ENCODE assay signal across 14 cellular contexts in genomic region chr4:40842318-40842717, GRCh38.
DNase-seq lines count a peak whose midpoint lies in the region; ATAC-seq, FAIRE-seq and TF ChIP-seq lines count a peak whose summit lies in the region.
"Had no signal": no experiment of that assay in that cellular context is flagged by ENCODE, and none has a peak within 500 bp of the region (broad histone marks: within the 10 kb centered on the region; RNA-seq: fewer than 3 reads in every experiment).

No MANE protein-coding gene starts in this region.

- H3K4me3 ChIP-seq in skeletal muscle tissue (ENCODE audit: low read length in 3 of 3) (peak overlapping the region; percentile 64 to 73 (median 66)), thyroid gland (replicated peaks in 1 of 3) (no peak overlapping the region)
- H3K4me3 ChIP-seq: thoracic aorta had no signal

- H3K4me1 ChIP-seq in skeletal muscle tissue (ENCODE audit: control insufficient read depth in 3 of 3, insufficient read depth in 3 of 3, low read length in 3 of 3) (peaks cover 34 to 46% (median 35%) of the 10 kb centered on the region in 3 donors), thyroid gland (peaks cover 23 to 37% of the 10 kb centered on the region in 2 donors)

- peak; percentile 72 for ATAC-seq in Right ventricle myocardium superior (ENCODE audit: poor library complexity)

- DNase-seq in DMS153 (lab: John Stamatoyannopoulos, UW) (peak; percentile 12), DMS153 treated with DMSO at 0.1 percent for 48 hours (lab: John Stamatoyannopoulos, UW; ENCODE audit: unreplicated experiment) (no peak), NCI-H748 (lab: John Stamatoyannopoulos, UW; ENCODE audit: unreplicated experiment) (peak; percentile 51), Right ventricle myocardium superior (no peak), thyroid gland (no peak), kidney tubule cell (ENCODE audit: low spot score) (no peak), urothelium cell line (ENCODE audit: low spot score) (no peak)
- DNase-seq: activated naive CD8-positive, alpha-beta T cell treated with anti-CD3 and anti-CD28 coated beads, Interleukin-2, amount 10 ng/mL, durations not matched to agents 7 days and 5 days; NCI-H1436 had no signal

- TF ChIP-seq POLR2A in thyroid gland (IDR thresholded peaks at IDR 0.05) = no peak

- H3K36me3 ChIP-seq in skeletal muscle tissue (ENCODE audit: control insufficient read depth in 3 of 3, insufficient read depth in 3 of 3, low read length in 3 of 3) (no peaks in the 10 kb centered on the region), thyroid gland (no peaks in the 10 kb centered on the region)
- H3K36me3 ChIP-seq: thoracic aorta had no signal

- intact Hi-C loops in Right ventricle myocardium superior (cut with DNase I) = no loop called here
- intact Hi-C loops in thyroid gland (cut with DNase I) = no loop called here

- H3K27ac ChIP-seq in skeletal muscle tissue (ENCODE audit: low read depth, low read length) (peak overlapping the region; percentile 91), thyroid gland (no peak overlapping the region)
- H3K27ac ChIP-seq: 22Rv1, RWPE1, thoracic aorta had no signal

- WGBS in thyroid gland, 2 donors = 77 to 78% methylated on average over 13 of the region's 13 CpGs

- H3K27me3 ChIP-seq in skeletal muscle tissue (ENCODE audit: control insufficient read depth in 3 of 3, insufficient read depth in 3 of 3, low read length in 3 of 3) (no peaks in the 10 kb centered on the region), thyroid gland (no peaks in the 10 kb centered on the region)

- TF ChIP-seq CTCF in thyroid gland (IDR thresholded peaks at IDR 0.05) = no peak

- no peaks in the 10 kb centered on the region for H3K9me3 ChIP-seq in skeletal muscle tissue (ENCODE audit: control insufficient read depth in 3 of 3, low read length in 3 of 3)
- H3K9me3 ChIP-seq in thyroid gland = no peaks in the 10 kb centered on the region
- H3K9me3 ChIP-seq: thoracic aorta had no signal

- peak overlapping the region; percentile 64 to 85 (median 82) for H3K9ac ChIP-seq in skeletal muscle tissue (ENCODE audit: low read depth in 1 of 3, low read length in 3 of 3)

- no peak for FAIRE-seq in urothelium cell line (lab: Jason Lieb, UNC)
- FAIRE-seq: TTC549 had no signal

Comparison
In these comparisons a context has a peak if more than half of its experiments do, and no peak if none do; other contexts are left out.
1. DNase-seq: peak in DMS153 (single experiment) and NCI-H748 (single experiment); none in DMS153 treated with DMSO at 0.1 percent for 48 hours (single experiment), Right ventricle myocardium superior (single experiment), thyroid gland (0 of 2), kidney tubule cell (single experiment) and urothelium cell line (single experiment).
2. H3K4me3 ChIP-seq: peak in skeletal muscle tissue (3 of 3); none in thyroid gland (0 of 3).